In the genomic region with DNA sequence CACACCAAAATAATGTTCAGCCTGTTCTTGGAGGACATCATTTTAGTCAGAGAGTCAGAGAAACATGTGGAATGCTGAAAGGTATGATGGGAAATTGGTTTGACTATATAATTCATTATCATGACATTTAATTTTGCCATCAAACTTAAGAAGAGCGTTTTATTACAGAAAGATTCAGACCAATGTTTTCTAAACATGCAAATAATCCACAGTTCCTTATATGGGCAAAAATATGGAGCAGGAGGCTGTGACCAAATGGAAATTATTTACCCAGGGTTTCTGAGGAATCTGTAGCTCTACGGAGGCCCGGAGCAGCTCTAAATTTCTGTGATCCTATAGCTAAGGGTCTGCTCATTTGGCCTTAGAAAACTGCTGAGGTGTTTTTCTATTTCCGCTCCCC, we compare ENCODE assay signal across 17 cellular contexts. TPM values are rescaled to one million over a fixed set of nuclear protein-coding genes. Genes with fewer than 3 reads are reported as not detected.
A peak's percentile ranks its signal among the peaks of the same experiment; 100 is the strongest.
DNase-seq lines count a peak whose midpoint lies in the region; ATAC-seq and TF ChIP-seq lines count a peak whose summit lies in the region.
"Had no signal": no experiment of that assay in that cellular context is flagged by ENCODE, and none has a peak within 500 bp of the region (broad histone marks: within the 10 kb centered on the region; RNA-seq: fewer than 3 reads in every experiment).

No MANE protein-coding gene starts in this region.

- no peak overlapping the region for H3K4me3 ChIP-seq in Caco-2 (ENCODE audit: low read depth, low read length)
- H3K4me3 ChIP-seq in SK-N-MC, result no peak overlapping the region
- H3K4me3 ChIP-seq: BLaER1, GM12878, GM23248 had no signal

- CTCF ChIA-PET in Caco-2 (lab: Charles Lee), result interaction anchor here (0.6 to 0.7 kb wide), 4 partner anchors 26 to 354 kb away, joined by 5 to 7 read pairs (median 6); no protein-coding TSS in a partner anchor

- TF ChIP-seq CTCF in Caco-2 (IDR thresholded peaks at IDR 0.05; ENCODE audit: insufficient read depth in 1 of 2, low read depth in 1 of 2, low read length in 1 of 2, severe bottlenecking in 1 of 2, unreplicated experiment in 1 of 2), result no peak

- no peak overlapping the region for H3K9ac ChIP-seq in SK-N-MC (ENCODE audit: insufficient read length)
- H3K9ac ChIP-seq: BLaER1, GM23248, KMS-11 had no signal

- no TSS peak for BruUV-seq in Caco-2 (replicated peaks; lab: Mats Ljungman, UMichigan)

- H3K36me3 Mint-ChIP-seq in Caco-2 (ENCODE audit: insufficient read depth, unreplicated experiment), result no peaks in the 10 kb centered on the region
- H3K36me3 Mint-ChIP-seq: CD8-positive, alpha-beta memory T cell; IgD-negative memory B cell had no signal

- H3K4me3 Mint-ChIP-seq in Caco-2 (ENCODE audit: unreplicated experiment), result no peak overlapping the region
- H3K4me3 Mint-ChIP-seq: CD8-positive, alpha-beta memory T cell; H9; IgD-negative memory B cell had no signal

- H3K27ac ChIP-seq in SK-N-MC, result peak overlapping the region; percentile 26; the same call in 1 of the 2 replicates
- H3K27ac ChIP-seq: BLaER1, GM23248, HL-60, KMS-11 had no signal

- H3K9me3 Mint-ChIP-seq in Caco-2 (ENCODE audit: unreplicated experiment), result no peaks in the 10 kb centered on the region
- H3K9me3 Mint-ChIP-seq: CD8-positive, alpha-beta memory T cell; H9; IgD-negative memory B cell had no signal

- ATAC-seq in HG02759 (IDR thresholded peaks at IDR 0.05; ENCODE audit: unreplicated experiment), result no peak
- ATAC-seq: GM12878 had no signal

- POLR2A ChIA-PET in Caco-2 (lab: Charles Lee), result interaction anchor here (0.6 kb wide), 4 partner anchors 72 to 353 kb away, joined by 3 to 11 read pairs (median 6); a partner anchor contains a TSS

- H3K27ac Mint-ChIP-seq in Caco-2 (ENCODE audit: unreplicated experiment), result peak overlapping the region; percentile 63
- H3K27ac Mint-ChIP-seq: CD8-positive, alpha-beta memory T cell; IgD-negative memory B cell had no signal

- H3K4me1 ChIP-seq in Caco-2, result peaks cover 71% of the 10 kb centered on the region

- no peaks in the 10 kb centered on the region for H3K9me3 ChIP-seq in Caco-2
- no peaks in the 10 kb centered on the region for H3K9me3 ChIP-seq in SK-N-MC (ENCODE audit: low read depth, low read length)
- H3K9me3 ChIP-seq: BLaER1 had no signal

- intact Hi-C loops in Caco-2 (cut with micrococcal nuclease; ENCODE audit: unreplicated experiment), result loop anchor here (5.0 kb wide), 1 partner anchor 80 kb away; no protein-coding TSS in a partner anchor

- no peaks in the 10 kb centered on the region for H3K27me3 Mint-ChIP-seq in Caco-2 (ENCODE audit: insufficient read depth, unreplicated experiment)

- no peaks in the 10 kb centered on the region for H3K27me3 ChIP-seq in Caco-2 (replicated peaks; ENCODE audit: control insufficient read depth, insufficient read depth, low read length)
- H3K27me3 ChIP-seq: BLaER1 had no signal

- H3K36me3 ChIP-seq in Caco-2 (ENCODE audit: control insufficient read depth, insufficient read depth, low read length) (no peaks in the 10 kb centered on the region), SK-N-MC (ENCODE audit: insufficient read depth, low read length) (no peaks in the 10 kb centered on the region)
- H3K36me3 ChIP-seq: BLaER1 had no signal

- no peak for DNase-seq in Caco-2
- DNase-seq in SK-N-MC (ENCODE audit: low read depth, low spot score), result no peak
- peak; percentile 26 for DNase-seq in left kidney (ENCODE audit: low read depth, low spot score)
- no peak for DNase-seq in mucosa of gallbladder (ENCODE audit: low spot score)
- DNase-seq in iPS-NIHi7 (ENCODE audit: extremely low spot score), result no peak
- DNase-seq: CD8-positive, alpha-beta memory T cell; DMS79; H9 had no signal

- H3K4me1 Mint-ChIP-seq in Caco-2 (ENCODE audit: low read depth, unreplicated experiment), result peaks cover 42% of the 10 kb centered on the region
- H3K4me1 Mint-ChIP-seq: CD8-positive, alpha-beta memory T cell had no signal

RNA-seq across cellular contexts. Expression of a gene that starts 33.2 kb away (rescaled TPM):
- total RNA-seq in Caco-2 (2022), result 0.51 and 0.52 TPM in 2 replicates
- 0.83 TPM for total RNA-seq in mucosa of gallbladder
- total RNA-seq: Calu3; CD8-positive, alpha-beta memory T cell; G401; GM23248; H9 had no signal
